8 cellular contexts compared by ENCODE assay signal in the genomic region with DNA sequence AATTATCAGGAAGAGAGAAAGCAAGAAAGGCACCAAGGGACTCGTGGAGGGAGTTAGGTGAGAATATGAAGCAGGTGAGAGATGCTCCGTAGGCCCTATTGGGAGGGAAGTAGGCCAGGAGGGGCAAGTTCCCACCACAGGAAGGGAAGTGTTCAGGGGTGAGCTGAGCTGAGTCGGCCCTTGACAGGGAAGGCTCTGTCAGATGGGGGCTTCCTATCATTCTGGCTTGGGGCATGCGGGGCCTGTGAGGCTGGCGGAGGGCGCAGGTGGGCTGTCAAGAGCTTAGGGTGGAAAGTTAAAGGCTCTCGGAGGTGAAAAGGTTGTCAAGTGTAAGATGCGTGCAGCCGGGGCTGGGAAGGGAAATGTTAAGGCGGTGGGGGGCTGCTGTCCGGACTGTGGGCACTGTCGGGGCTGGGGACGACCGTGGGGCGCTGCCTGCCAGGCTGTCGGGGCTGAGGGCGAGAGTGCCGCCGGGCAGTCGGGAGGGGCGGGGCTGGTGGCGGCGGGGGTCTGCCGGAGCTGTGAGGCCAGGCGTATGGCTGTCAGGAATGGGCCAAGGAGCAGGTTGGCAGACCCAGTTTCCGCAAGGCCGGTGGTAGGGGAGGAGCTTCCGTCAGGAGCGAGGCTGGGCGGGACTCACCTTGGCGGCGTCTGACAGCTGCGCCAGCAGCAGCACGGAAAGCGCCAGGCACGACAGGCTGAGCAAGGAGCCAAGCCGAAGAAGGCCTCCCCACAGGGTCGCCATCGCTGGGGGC. TPM values are rescaled to one million over a fixed set of nuclear protein-coding genes. Genes with fewer than 3 reads are reported as not detected.
DNase-seq lines count a peak whose midpoint lies in the region; ATAC-seq and TF ChIP-seq lines count a peak whose summit lies in the region.

No MANE protein-coding gene starts in this region.

- TF ChIP-seq CTCF in LNCaP clone FGC (IDR thresholded peaks at IDR 0.05; ENCODE audit: control insufficient read depth, extremely low read depth, insufficient read depth): no peak

- ATAC-seq in activated naive CD4-positive, alpha-beta T cell treated with anti-CD3 and anti-CD28 coated beads, Interleukin-2, amount 50 U/mL, for 72 hours: peak; percentile 75 to 80
- ATAC-seq in Right ventricle myocardium inferior: peak; percentile 67

- intact Hi-C loops in Right ventricle myocardium inferior (cut with DNase I): loop anchor here (1.0 to 10.0 kb wide), 3 partner anchors 51 to 281 kb away; a partner anchor contains a TSS
- intact Hi-C loops in posterior cingulate gyrus (cut with DNase I): loop anchor here (5.0 to 10.0 kb wide), 2 partner anchors 51 to 279 kb away; a partner anchor contains a TSS

- peaks cover 7 to 8% of the 10 kb centered on the region in 2 donors for H3K36me3 Mint-ChIP-seq in activated naive CD4-positive, alpha-beta T cell treated with anti-CD3 and anti-CD28 coated beads, Interleukin-2, amount 50 U/mL, for 72 hours

- DNase-seq in EL (peak; percentile 72), H4 (ENCODE audit: low spot score) (peak; percentile 80), LNCaP clone FGC (ENCODE audit: low read depth) (peak; percentile 71), SK-N-DZ (ENCODE audit: low spot score) (peak; percentile 76), Right ventricle myocardium inferior (ENCODE audit: missing footprints) (peak; percentile 90), posterior cingulate gyrus (peak in 8 of 10 donors; percentile 69 to 97 (median 77)), ureter (ENCODE audit: low spot score) (peak; percentile 88)
- peak in 1 of 2 donors; percentile 74 for DNase-seq in activated naive CD4-positive, alpha-beta T cell treated with anti-CD3 and anti-CD28 coated beads, Interleukin-2, amount 50 U/mL, for 72 hours (ENCODE audit: low spot score in 2 of 2)

- H3K27ac Mint-ChIP-seq in activated naive CD4-positive, alpha-beta T cell treated with anti-CD3 and anti-CD28 coated beads, Interleukin-2, amount 50 U/mL, for 72 hours: peak overlapping the region; percentile 86 to 98

- H3K4me3 ChIP-seq in LNCaP clone FGC (ENCODE audit: low read depth, low read length): peak overlapping the region; percentile 89

- no peaks in the 10 kb centered on the region for H3K9me3 Mint-ChIP-seq in activated naive CD4-positive, alpha-beta T cell treated with anti-CD3 and anti-CD28 coated beads, Interleukin-2, amount 50 U/mL, for 72 hours

RNA-seq across cellular contexts. Expression of a gene that starts 0.5 kb away (rescaled TPM):
- 49.6 and 53.1 TPM in 2 replicates for total RNA-seq in H4 (2014; rRNA removed; shearing (Covaris generic))
- polyA plus RNA-seq in SK-N-DZ (2014; cell fraction: cytosol; rRNA removed): 25.6 and 25.8 TPM in 2 replicates
- 10.7 and 12.5 TPM in 2 replicates for polyA plus RNA-seq in SK-N-DZ (2014; cell fraction: nucleus; rRNA removed)
- 10 to 100 TPM; 13.2 to 21.6 TPM for total RNA-seq in activated naive CD4-positive, alpha-beta T cell treated with anti-CD3 and anti-CD28 coated beads, Interleukin-2, amount 50 U/mL, for 72 hours
- total RNA-seq in Right ventricle myocardium inferior (46.1 TPM), ureter (60.2 TPM)

RNA-seq across cellular contexts. Expression of a gene that starts 20.9 kb away (rescaled TPM):
- total RNA-seq in H4 (2014; rRNA removed; shearing (Covaris generic)): not detected in 2 replicates
- polyA plus RNA-seq in SK-N-DZ (2014; cell fraction: cytosol; rRNA removed): not detected in 2 replicates
- polyA plus RNA-seq in SK-N-DZ (2014; cell fraction: nucleus; rRNA removed): not detected in 2 replicates
- total RNA-seq in activated naive CD4-positive, alpha-beta T cell treated with anti-CD3 and anti-CD28 coated beads, Interleukin-2, amount 50 U/mL, for 72 hours: not detected
- total RNA-seq in Right ventricle myocardium inferior (not detected), ureter (not detected)

RNA-seq across cellular contexts. Expression of a gene that starts 31.0 kb away (rescaled TPM):
- total RNA-seq in H4 (2014; rRNA removed; shearing (Covaris generic)): not detected in 2 replicates
- polyA plus RNA-seq in SK-N-DZ (2014; cell fraction: cytosol; rRNA removed): not detected in 2 replicates
- 0.09 TPM in 1 of 2 replicates, not detected in the other for polyA plus RNA-seq in SK-N-DZ (2014; cell fraction: nucleus; rRNA removed)
- total RNA-seq in activated naive CD4-positive, alpha-beta T cell treated with anti-CD3 and anti-CD28 coated beads, Interleukin-2, amount 50 U/mL, for 72 hours: not detected
- total RNA-seq in Right ventricle myocardium inferior: not detected
- not detected for total RNA-seq in ureter

RNA-seq across cellular contexts. Expression of a gene that starts 40.1 kb away (rescaled TPM):
- total RNA-seq in H4 (2014; rRNA removed; shearing (Covaris generic)): 26.9 and 28.7 TPM in 2 replicates
- polyA plus RNA-seq in SK-N-DZ (2014; cell fraction: cytosol; rRNA removed): 1.2 and 4.2 TPM in 2 replicates
- polyA plus RNA-seq in SK-N-DZ (2014; cell fraction: nucleus; rRNA removed): 3.8 and 4.0 TPM in 2 replicates
- 1 to 10 TPM; 2.3 to 3.0 TPM for total RNA-seq in activated naive CD4-positive, alpha-beta T cell treated with anti-CD3 and anti-CD28 coated beads, Interleukin-2, amount 50 U/mL, for 72 hours
- total RNA-seq in Right ventricle myocardium inferior: 0.76 TPM
- 2.4 TPM for total RNA-seq in ureter

RNA-seq across cellular contexts. Expression of a gene that starts 52.8 kb away (rescaled TPM):
- total RNA-seq in H4 (2014; rRNA removed; shearing (Covaris generic)): 51.1 and 52.7 TPM in 2 replicates
- 54.8 and 63.0 TPM in 2 replicates for polyA plus RNA-seq in SK-N-DZ (2014; cell fraction: cytosol; rRNA removed)
- 24.4 and 37.7 TPM in 2 replicates for polyA plus RNA-seq in SK-N-DZ (2014; cell fraction: nucleus; rRNA removed)
- total RNA-seq in activated naive CD4-positive, alpha-beta T cell treated with anti-CD3 and anti-CD28 coated beads, Interleukin-2, amount 50 U/mL, for 72 hours: 10 to 100 TPM; 25.9 to 32.9 TPM
- 23.3 TPM for total RNA-seq in Right ventricle myocardium inferior
- total RNA-seq in ureter: 17.7 TPM
